Comparison of ENCODE assay signal across 1 cellular context in the genomic region with DNA sequence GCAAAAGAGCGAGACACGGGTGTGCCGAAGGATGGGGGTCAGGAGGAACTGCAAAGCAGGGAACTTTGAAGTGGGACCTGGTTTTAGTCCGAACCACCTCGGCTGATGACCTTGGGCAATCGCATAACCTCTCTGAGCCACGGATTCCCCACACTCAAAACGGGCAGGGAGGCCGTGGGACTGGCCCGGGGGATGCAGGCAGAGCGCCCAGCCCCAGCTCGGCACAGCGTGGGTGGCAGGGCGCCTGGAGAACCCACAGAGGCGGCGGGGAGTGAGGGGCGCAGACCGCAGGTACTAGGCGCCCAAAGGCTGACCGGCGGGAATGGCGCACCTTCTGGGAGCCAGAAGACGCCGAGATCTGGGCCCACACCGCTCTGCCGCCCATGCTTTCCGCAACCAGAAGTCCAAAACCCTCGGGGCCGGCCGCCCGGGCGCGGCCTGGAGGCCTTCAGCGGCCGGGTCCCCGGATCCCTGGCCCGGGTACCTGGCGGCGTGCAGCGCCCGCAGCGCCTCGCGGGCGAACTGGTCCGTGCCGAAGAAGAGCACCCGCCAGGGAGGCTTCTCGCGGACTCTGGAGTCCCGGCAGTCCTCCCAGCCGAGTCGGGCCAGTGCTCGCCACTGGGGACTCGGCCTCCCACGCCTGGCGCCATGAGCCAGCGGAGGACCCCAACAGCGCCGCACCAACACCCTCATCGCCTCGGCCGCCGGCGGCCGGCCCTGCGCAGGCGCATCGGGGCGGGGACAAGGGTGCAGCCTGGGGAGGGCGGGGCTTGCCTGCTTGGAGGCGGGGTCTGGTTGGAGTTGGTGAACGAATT.
TF ChIP-seq lines count a peak whose summit lies in the region.

Gene MTFMT (minus strand): TSS at position 719 of the 815 bp plus-strand sequence. CDS start 26 bp downstream, at position 693.

TF ChIP-seq in IMR-90, 13 proteins besides CTCF, POLR2A, EP300 and RAD21:
- no peak for TF ChIP-seq MAFK (IDR thresholded peaks at IDR 0.05; ENCODE audit: low read depth, low read length)
- no peak; the same call in 1 of the 2 replicates for TF ChIP-seq MAZ (IDR thresholded peaks at IDR 0.05; ENCODE audit: borderline replicate concordance, low read depth, low read length)
- TF ChIP-seq RFX5 (IDR thresholded peaks at IDR 0.05; ENCODE audit: low read depth, low read length), result no peak
- no peak for TF ChIP-seq NFE2L2 (IDR thresholded peaks at IDR 0.05; ENCODE audit: low read depth, low read length)
- peak; percentile 35; the same call in 1 of the 2 replicates for TF ChIP-seq MXI1 (IDR thresholded peaks at IDR 0.05; ENCODE audit: borderline replicate concordance, low read depth, low read length)
- TF ChIP-seq FOS (IDR thresholded peaks at IDR 0.05; ENCODE audit: low read depth, low read length), result no peak
